In genomic region chr1:154931940-154932487, GRCh38 we compare ENCODE assay signal across 2 cellular contexts.
TF ChIP-seq lines count a peak whose summit lies in the region.

No MANE protein-coding gene starts in this region.

TF ChIP-seq in HCT116, 20 proteins besides CTCF, POLR2A, EP300 and RAD21:
- TF ChIP-seq ZNF274 (IDR thresholded peaks at IDR 0.05; ENCODE audit: low read depth, low read length) (no peak), YY1 (IDR thresholded peaks at IDR 0.05; ENCODE audit: extremely low read depth, insufficient replicate concordance, low read depth, low read length) (no peak), ATF3 (IDR thresholded peaks at IDR 0.05) (no peak), EGR1 (IDR thresholded peaks at IDR 0.05; ENCODE audit: low read depth) (no peak), ELF1 (IDR thresholded peaks at IDR 0.05; ENCODE audit: borderline replicate concordance, low read depth) (no peak), SP1 (IDR thresholded peaks at IDR 0.05; ENCODE audit: low read depth) (no peak), SRF (IDR thresholded peaks at IDR 0.05; ENCODE audit: low read depth) (no peak), JUND (IDR thresholded peaks at IDR 0.05) (no peak), SIN3A (IDR thresholded peaks at IDR 0.05; ENCODE audit: low read depth) (no peak), POLR2AphosphoS5 (IDR thresholded peaks at IDR 0.05; ENCODE audit: low read depth, low read length) (peak; percentile 88), TCF7L2 (IDR thresholded peaks at IDR 0.05; ENCODE audit: borderline replicate concordance, extremely low read depth, insufficient read depth, insufficient read length) (peak; percentile 22)
- TF ChIP-seq, protein P1, sequence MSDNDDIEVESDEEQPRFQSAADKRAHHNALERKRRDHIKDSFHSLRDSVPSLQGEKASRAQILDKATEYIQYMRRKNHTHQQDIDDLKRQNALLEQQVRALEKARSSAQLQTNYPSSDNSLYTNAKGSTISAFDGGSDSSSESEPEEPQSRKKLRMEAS (IDR thresholded peaks at IDR 0.05) = no peak
TF ChIP-seq in HCT116: peak in this region for 2.

TF ChIP-seq in WTC11, 78 proteins besides CTCF, POLR2A, EP300 and RAD21:
- TF ChIP-seq GABPB1 (CRISPR knock-in tag; IDR thresholded peaks at IDR 0.05) (peak; percentile 29), ZNF317 (CRISPR knock-in tag; IDR thresholded peaks at IDR 0.05; ENCODE audit: borderline replicate concordance, low read depth) (no peak)
